Comparison of ENCODE assay signal across 9 cellular contexts in the genomic region with DNA sequence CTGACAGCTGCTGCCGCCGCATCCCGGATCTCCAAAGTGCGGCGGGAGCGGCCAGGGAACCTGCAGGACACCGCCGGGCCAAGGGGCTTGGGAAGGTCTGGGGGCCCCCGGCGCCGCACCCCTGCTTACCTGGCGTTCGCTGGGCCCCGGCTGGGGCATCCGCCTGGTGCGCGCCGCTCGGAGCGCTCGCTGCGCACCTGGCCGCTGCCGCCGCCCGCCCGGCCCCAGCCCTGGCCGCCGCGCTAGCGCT. TPM values are rescaled to one million over a fixed set of nuclear protein-coding genes. Genes with fewer than 3 reads are reported as not detected.
DNase-seq lines count a peak whose midpoint lies in the region; ATAC-seq, FAIRE-seq and TF ChIP-seq lines count a peak whose summit lies in the region.
"Had no signal": no experiment of that assay in that cellular context is flagged by ENCODE, and none has a peak within 500 bp of the region (broad histone marks: within the 10 kb centered on the region; RNA-seq: fewer than 3 reads in every experiment).

No MANE protein-coding gene starts in this region.

- H3K4me3 ChIP-seq in MM.1S (ENCODE audit: low read length) (peak overlapping the region; percentile 53), foreskin fibroblast (ENCODE audit: low read depth in 1 of 2, low read length in 2 of 2) (peak overlapping the region; percentile 90 to 97), skeletal muscle satellite cell (ENCODE audit: low read length) (peak overlapping the region; percentile 94)

- no peak overlapping the region for H3K27ac ChIP-seq in MM.1S (ENCODE audit: low read length)

- H3K9ac ChIP-seq in MM.1S (ENCODE audit: low read length) (no peak overlapping the region), skeletal muscle satellite cell (ENCODE audit: low read depth, low read length) (peak overlapping the region; percentile 93)

- H3K4me1 ChIP-seq in MM.1S (ENCODE audit: low read length) (no peaks in the 10 kb centered on the region), skeletal muscle satellite cell (ENCODE audit: control insufficient read depth, insufficient read depth, low read length) (peaks cover 29% of the 10 kb centered on the region)

- no peak for DNase-seq in MM.1S
- no peak for DNase-seq in foreskin fibroblast
- DNase-seq in activated T-helper 2 cell treated with anti-CD3 and anti-CD28 coated beads, Interferon-gamma antibody, Interleukin-2, Interleukin-4, amounts not matched to agents 10 μg/mL and 5 μg/mL and 100 μg/mL, durations not matched to agents 14 hours and 24 hours and 36 hours (ENCODE audit: low spot score): no peak
- no peak for DNase-seq in DMS153 treated with DMSO at 0.1 percent for 48 hours (lab: John Stamatoyannopoulos, UW; ENCODE audit: unreplicated experiment)
- no peak for DNase-seq in GM12891 (ENCODE audit: insufficient read length, low spot score)

- H3K4me3 Mint-ChIP-seq in activated T-helper 2 cell treated with anti-CD3 and anti-CD28 coated beads, Interferon-gamma antibody, Interleukin-2, Interleukin-4, amounts not matched to agents 10 μg/mL and 5 μg/mL and 100 μg/mL, durations not matched to agents 14 hours and 24 hours and 36 hours (ENCODE audit: low read depth): no peak overlapping the region

- no peaks in the 10 kb centered on the region for H3K9me2 ChIP-seq in MM.1S (replicated peaks; ENCODE audit: insufficient read depth, low read length)

- H3K4me2 ChIP-seq in MM.1S (ENCODE audit: low read depth, low read length): peak overlapping the region; percentile 90
- peak overlapping the region; percentile 93 for H3K4me2 ChIP-seq in skeletal muscle satellite cell (ENCODE audit: low read length)

- H3K79me2 ChIP-seq in MM.1S (ENCODE audit: low read length): no peaks in the 10 kb centered on the region

- ATAC-seq in GM18909 (IDR thresholded peaks at IDR 0.05; ENCODE audit: poor library complexity, unreplicated experiment): peak; percentile 61
- no peak for ATAC-seq in GM21825 (IDR thresholded peaks at IDR 0.05; ENCODE audit: unreplicated experiment)

- peaks cover 26% of the 10 kb centered on the region for H3K27me3 ChIP-seq in MM.1S (replicated peaks; ENCODE audit: insufficient read depth, low read length)
- no peaks in the 10 kb centered on the region for H3K27me3 ChIP-seq in skeletal muscle satellite cell (ENCODE audit: control insufficient read depth, insufficient read depth, low read length)

- no peak for FAIRE-seq in GM12891 (lab: Jason Lieb, UNC)

- H3K36me3 Mint-ChIP-seq in activated T-helper 2 cell treated with anti-CD3 and anti-CD28 coated beads, Interferon-gamma antibody, Interleukin-2, Interleukin-4, amounts not matched to agents 10 μg/mL and 5 μg/mL and 100 μg/mL, durations not matched to agents 14 hours and 24 hours and 36 hours (ENCODE audit: low read depth): no peaks in the 10 kb centered on the region
- H3K36me3 Mint-ChIP-seq: activated naive CD4-positive, alpha-beta T cell treated with anti-CD3 and anti-CD28 coated beads, Interleukin-2, amount 50 U/mL, for 24 hours had no signal

- H3K9me3 ChIP-seq in MM.1S (replicated peaks; ENCODE audit: insufficient read depth, low read length): no peaks in the 10 kb centered on the region
- no peaks in the 10 kb centered on the region for H3K9me3 ChIP-seq in skeletal muscle satellite cell (replicated peaks; ENCODE audit: low read length)

- H3K36me3 ChIP-seq in MM.1S (replicated peaks; ENCODE audit: insufficient read depth, low read length) (no peaks in the 10 kb centered on the region), skeletal muscle satellite cell (ENCODE audit: insufficient read depth, low read length) (peaks cover 5% of the 10 kb centered on the region)

- no peaks in the 10 kb centered on the region for H3F3A ChIP-seq in MM.1S (ENCODE audit: insufficient read depth, low read length)

- H3K4me1 Mint-ChIP-seq in activated T-helper 2 cell treated with anti-CD3 and anti-CD28 coated beads, Interferon-gamma antibody, Interleukin-2, Interleukin-4, amounts not matched to agents 10 μg/mL and 5 μg/mL and 100 μg/mL, durations not matched to agents 14 hours and 24 hours and 36 hours (ENCODE audit: low read depth): peaks cover 3% of the 10 kb centered on the region

- no peaks in the 10 kb centered on the region for H4K20me1 ChIP-seq in MM.1S (ENCODE audit: insufficient read depth, low read length)

- H3K27ac Mint-ChIP-seq in activated T-helper 2 cell treated with anti-CD3 and anti-CD28 coated beads, Interferon-gamma antibody, Interleukin-2, Interleukin-4, amounts not matched to agents 10 μg/mL and 5 μg/mL and 100 μg/mL, durations not matched to agents 14 hours and 24 hours and 36 hours: no peak overlapping the region
- H3K27ac Mint-ChIP-seq: activated naive CD4-positive, alpha-beta T cell treated with anti-CD3 and anti-CD28 coated beads, Interleukin-2, amount 50 U/mL, for 24 hours had no signal

- no peaks in the 10 kb centered on the region for H3K9me3 Mint-ChIP-seq in activated T-helper 2 cell treated with anti-CD3 and anti-CD28 coated beads, Interferon-gamma antibody, Interleukin-2, Interleukin-4, amounts not matched to agents 10 μg/mL and 5 μg/mL and 100 μg/mL, durations not matched to agents 14 hours and 24 hours and 36 hours
- H3K9me3 Mint-ChIP-seq: activated naive CD4-positive, alpha-beta T cell treated with anti-CD3 and anti-CD28 coated beads, Interleukin-2, amount 50 U/mL, for 24 hours had no signal

- 0 out of 2 replicates have a peak overlapping the region, but pooled peaks have one; percentile 51 for H2AFZ ChIP-seq in MM.1S (ENCODE audit: low read length)

- intact Hi-C loops in activated T-helper 2 cell treated with anti-CD3 and anti-CD28 coated beads, Interferon-gamma antibody, Interleukin-2, Interleukin-4, amounts not matched to agents 10 μg/mL and 5 μg/mL and 100 μg/mL, durations not matched to agents 14 hours and 24 hours and 36 hours (cut with micrococcal nuclease): loop anchor here (5.0 kb wide), 1 partner anchor 370 kb away; no protein-coding TSS in a partner anchor

- H3K27me3 Mint-ChIP-seq in activated T-helper 2 cell treated with anti-CD3 and anti-CD28 coated beads, Interferon-gamma antibody, Interleukin-2, Interleukin-4, amounts not matched to agents 10 μg/mL and 5 μg/mL and 100 μg/mL, durations not matched to agents 14 hours and 24 hours and 36 hours (ENCODE audit: low read depth): peaks cover 53% of the 10 kb centered on the region

- no peak for TF ChIP-seq POLR2A in GM12891 (IDR thresholded peaks at IDR 0.05; ENCODE audit: low read depth, low read length)

- TF ChIP-seq CTCF in MM.1S (IDR thresholded peaks at IDR 0.05; ENCODE audit: low read length) (no peak), foreskin fibroblast (IDR thresholded peaks at IDR 0.05; ENCODE audit: low read depth, low read length) (no peak)

TF ChIP-seq in GM12891, 5 proteins besides CTCF, POLR2A, EP300 and RAD21:
- TF ChIP-seq POLR2AphosphoS5 (IDR thresholded peaks at IDR 0.05; ENCODE audit: low read depth, low read length): no peak
- no peak for TF ChIP-seq POU2F2 (IDR thresholded peaks at IDR 0.05; ENCODE audit: low read depth, low read length)
- TF ChIP-seq SPI1 (IDR thresholded peaks at IDR 0.05; ENCODE audit: low read depth, low read length): no peak
- no peak for TF ChIP-seq TAF1 (IDR thresholded peaks at IDR 0.05; ENCODE audit: low read depth, low read length)
- TF ChIP-seq PAX5 (IDR thresholded peaks at IDR 0.05; ENCODE audit: insufficient read depth, low read length, severe bottlenecking): no peak

RNA-seq across cellular contexts. Expression of a gene that starts 0.3 kb away (rescaled TPM):
- total RNA-seq in skeletal muscle satellite cell (2012; rRNA removed): 19.7 and 23.6 TPM in 2 replicates
- not detected in 2 replicates for total RNA-seq in activated T-helper 2 cell treated with anti-CD3 and anti-CD28 coated beads, Interferon-gamma antibody, Interleukin-2, Interleukin-4, amounts not matched to agents 10 μg/mL and 5 μg/mL and 100 μg/mL, durations not matched to agents 14 hours and 24 hours and 36 hours
- polyA plus RNA-seq in GM12891 (2012; ENCODE audit: low read depth, missing spikeins): 0.05 TPM
